Comparison of ENCODE assay signal across 8 cellular contexts in the genomic region with DNA sequence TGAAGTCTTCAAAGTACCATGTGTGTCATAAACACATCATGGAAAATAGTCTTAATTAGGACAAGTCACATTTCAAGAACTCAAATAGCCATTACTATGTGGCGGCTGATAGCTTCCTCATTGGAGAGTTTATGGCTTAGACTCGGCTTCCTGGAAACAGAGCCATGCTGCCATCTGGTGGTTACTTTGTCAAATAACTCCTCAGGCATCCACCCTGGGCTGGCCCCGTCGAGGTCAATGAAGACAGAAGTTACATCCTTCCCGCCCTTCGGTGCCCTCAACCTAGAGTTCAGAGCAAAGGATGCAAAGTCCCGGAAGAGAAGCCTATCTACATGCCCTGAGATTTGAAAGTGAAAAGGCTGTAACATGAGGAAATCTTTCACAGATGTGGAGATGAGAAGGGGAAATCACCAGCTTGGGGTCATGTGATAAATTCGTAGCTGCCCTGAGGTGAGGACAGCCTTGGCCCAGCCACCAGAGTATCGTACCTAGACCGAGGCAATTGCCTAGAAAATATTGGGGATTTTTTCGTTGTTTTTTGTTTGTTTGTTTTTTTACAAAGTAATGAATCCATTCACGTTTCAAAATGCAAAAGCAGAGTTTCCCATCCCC. TPM values are rescaled to one million over a fixed set of nuclear protein-coding genes. Genes with fewer than 3 reads are reported as not detected.
DNase-seq lines count a peak whose midpoint lies in the region; ATAC-seq and TF ChIP-seq lines count a peak whose summit lies in the region.

No MANE protein-coding gene starts in this region.

- in situ Hi-C loops in KBM-7 (cut with MboI; ENCODE audit: low pct_unique_long_range_greater_than_20kb, low sequenced_read_pairs): loop anchor here (25.0 kb wide), 2 partner anchors 151 to 526 kb away; no protein-coding TSS in a partner anchor

- H3K4me2 ChIP-seq in OCI-LY1 (ENCODE audit: low read length): no peak overlapping the region

- peak; percentile 86 for DNase-seq in D341Med (ENCODE audit: low spot score)
- DNase-seq in KBM-7: peak; percentile 82
- DNase-seq in activated CD8-positive, alpha-beta memory T cell treated with anti-CD3 and anti-CD28 coated beads, Interleukin-2, amount 50 U/mL, for 24 hours (ENCODE audit: extremely low read depth): peak; percentile 33
- peak; percentile 76 for DNase-seq in epithelial cell of esophagus (ENCODE audit: low read depth)
- DNase-seq in myocyte (ENCODE audit: low read depth): peak; percentile 82
- DNase-seq in stimulated activated CD8-positive, alpha-beta memory T cell treated with anti-CD3 and anti-CD28 coated beads, Interleukin-7, amount 100 ng/mL, for 24 hours (ENCODE audit: low read depth): peak; percentile 40

- no peaks in the 10 kb centered on the region for H3K79me2 ChIP-seq in OCI-LY1 (ENCODE audit: insufficient read depth, low read length)

- H3K27ac ChIP-seq in OCI-LY1 (ENCODE audit: low read depth, low read length, poor library complexity, severe bottlenecking): no peak overlapping the region

- no peaks in the 10 kb centered on the region for H3K36me3 ChIP-seq in OCI-LY1 (ENCODE audit: insufficient read depth, low read length)

- no peaks in the 10 kb centered on the region for H3K9me2 ChIP-seq in OCI-LY1 (ENCODE audit: low read depth, low read length)

- no peak overlapping the region for H2AFZ ChIP-seq in OCI-LY1 (ENCODE audit: low read length)

- peaks cover 4% of the 10 kb centered on the region; the same call in 1 of the 2 replicates for H3K27me3 ChIP-seq in OCI-LY1 (ENCODE audit: insufficient read depth, low read length)

- H3K4me3 ChIP-seq in OCI-LY1 (ENCODE audit: low read depth, low read length, poor library complexity, severe bottlenecking) (no peak overlapping the region), epithelial cell of esophagus (ENCODE audit: low read length) (no peak overlapping the region)

- H4K20me1 ChIP-seq in OCI-LY1 (ENCODE audit: insufficient read depth, low read length): no peaks in the 10 kb centered on the region

- TF ChIP-seq CTCF in OCI-LY1 (IDR thresholded peaks at IDR 0.05; ENCODE audit: low read length) (peak; percentile 85), epithelial cell of esophagus (IDR thresholded peaks at IDR 0.05; ENCODE audit: insufficient read depth, low read depth, low read length, missing control alignments) (peak; percentile 79)

- H3F3A ChIP-seq in OCI-LY1 (ENCODE audit: insufficient read depth, low read length): no peaks in the 10 kb centered on the region

- no peaks in the 10 kb centered on the region for H3K9me3 ChIP-seq in OCI-LY1 (ENCODE audit: low read length)

- ATAC-seq in GM21526 (IDR thresholded peaks at IDR 0.05; ENCODE audit: low FRiP score, unreplicated experiment): peak; percentile 89

- no peak overlapping the region for H3K9ac ChIP-seq in OCI-LY1 (ENCODE audit: low read length)

- no peaks in the 10 kb centered on the region for H3K4me1 ChIP-seq in OCI-LY1 (ENCODE audit: insufficient read depth, low read length, severe bottlenecking)

RNA-seq across cellular contexts. Expression of a gene that starts 45.5 kb away (rescaled TPM):
- 3.2 and 3.4 TPM in 2 replicates for total RNA-seq in myocyte
- 3.7 TPM for polyA plus RNA-seq in myocyte (2012)

Comparison
In these comparisons a context has a peak if more than half of its experiments do, and no peak if none do; other contexts are left out.
1. DNase-seq: peak in every context shown above with its lines; median percentile 86 in D341Med; 82 in KBM-7; 82 in myocyte; 76 in epithelial cell of esophagus; 40 in stimulated activated CD8-positive, alpha-beta memory T cell treated with anti-CD3 and anti-CD28 coated beads, Interleukin-7, amount 100 ng/mL, for 24 hours; 33 in activated CD8-positive, alpha-beta memory T cell treated with anti-CD3 and anti-CD28 coated beads, Interleukin-2, amount 50 U/mL, for 24 hours.